9 cellular contexts compared by ENCODE assay signal in the genomic region with DNA sequence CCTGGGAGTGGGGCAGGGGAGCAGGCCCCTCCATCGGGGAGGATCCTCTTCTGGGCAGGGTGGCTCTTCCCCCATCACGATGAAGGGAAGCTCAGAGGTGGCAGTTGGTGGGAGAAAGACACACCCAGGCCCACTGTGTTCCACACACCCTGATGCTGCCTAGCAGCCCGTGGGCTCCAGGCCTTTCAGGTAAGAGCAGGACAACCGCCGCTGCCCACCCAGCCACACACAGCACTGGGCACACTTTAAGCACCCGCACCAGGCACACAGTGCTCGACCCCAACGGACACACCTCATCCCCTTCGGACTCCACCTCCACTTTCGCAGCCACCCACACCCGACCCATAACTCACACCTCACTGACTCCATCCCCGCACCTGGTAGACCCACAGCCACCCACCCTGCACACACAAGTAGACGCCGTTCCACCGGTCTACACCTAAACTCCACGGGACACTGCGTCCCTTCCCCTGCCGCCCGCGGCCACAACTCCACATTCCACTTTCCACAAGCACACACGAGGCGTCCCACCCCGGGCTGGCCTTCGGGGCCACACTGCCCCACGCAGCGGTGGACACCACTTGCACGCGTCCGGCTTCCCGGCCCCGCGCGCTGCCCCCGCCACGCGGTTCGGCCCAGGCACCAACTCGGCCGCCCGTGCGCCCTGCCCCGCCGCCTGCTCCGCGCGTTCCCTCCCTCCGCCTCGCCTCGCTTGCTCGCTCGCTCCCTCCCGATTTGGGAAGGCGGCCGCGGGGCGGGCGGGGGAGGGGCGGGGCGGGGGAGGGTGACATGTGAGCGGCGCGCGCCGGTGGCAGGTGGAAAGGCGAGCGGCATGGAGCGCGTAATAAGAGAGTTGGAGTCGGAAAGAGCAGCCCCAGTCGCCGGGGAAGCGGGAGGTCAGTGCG. TPM values are rescaled to one million over a fixed set of nuclear protein-coding genes. Genes with fewer than 3 reads are reported as not detected.
DNase-seq lines count a peak whose midpoint lies in the region; ATAC-seq, FAIRE-seq and TF ChIP-seq lines count a peak whose summit lies in the region.
"Had no signal": no experiment of that assay in that cellular context is flagged by ENCODE, and none has a peak within 500 bp of the region (broad histone marks: within the 10 kb centered on the region; RNA-seq: fewer than 3 reads in every experiment).

A gene (plus strand): TSS at position 787 of the 905 bp plus-strand sequence. CDS start 307 bp downstream, outside the sequence.

- H3K4me3 ChIP-seq in heart left ventricle (peak within 1 kb of the TSS; percentile 10 to 64 (median 53)), psoas muscle (peak within 1 kb of the TSS; percentile 74)

- H3K36me3 Mint-ChIP-seq in activated naive CD4-positive, alpha-beta T cell treated with anti-CD3 and anti-CD28 coated beads, Interleukin-2, amount 50 U/mL, for 72 hours: peaks cover 0 to 4% of the 10 kb centered on the region in 2 donors

- H3K9me3 ChIP-seq in heart left ventricle (no peaks in the 10 kb centered on the region), psoas muscle (no peaks in the 10 kb centered on the region)

- H3K9me3 Mint-ChIP-seq in activated naive CD4-positive, alpha-beta T cell treated with anti-CD3 and anti-CD28 coated beads, Interleukin-2, amount 50 U/mL, for 72 hours: no peaks in the 10 kb centered on the region

- peak; percentile 36 for DNase-seq in EL
- DNase-seq in NCI-H1105 treated with DMSO at 0.1 percent for 48 hours (lab: John Stamatoyannopoulos, UW): peak; percentile 22
- DNase-seq in activated naive CD4-positive, alpha-beta T cell treated with anti-CD3 and anti-CD28 coated beads, Interleukin-2, amount 50 U/mL, for 72 hours (ENCODE audit: low spot score in 2 of 2): no peak
- peak; percentile 60 to 80 (median 71) for DNase-seq in heart left ventricle
- peak; percentile 73 to 86 for DNase-seq in psoas muscle
- no peak for DNase-seq in D721Med (ENCODE audit: insufficient read length, low spot score)
- no peak for DNase-seq in KG1 (lab: John Stamatoyannopoulos, UW)

- WGBS in heart left ventricle, 4 donors: 3 to 8% (median 6%) methylated on average over 40 to 73 of the region's 73 CpGs
- WGBS in psoas muscle, 3 donors: 6 to 16% (median 7%) methylated on average over 39 to 72 of the region's 73 CpGs

- peaks cover 0 to 19% (median 0%) of the 10 kb centered on the region in 9 donors for H3K27me3 ChIP-seq in heart left ventricle
- no peaks in the 10 kb centered on the region for H3K27me3 ChIP-seq in psoas muscle (ENCODE audit: insufficient read depth in 3 of 3, low read length in 2 of 3)

- H3K27ac Mint-ChIP-seq in activated naive CD4-positive, alpha-beta T cell treated with anti-CD3 and anti-CD28 coated beads, Interleukin-2, amount 50 U/mL, for 72 hours: no peak within 1 kb of the TSS

- peaks cover 0 to 38% (median 13%) of the 10 kb centered on the region in 12 donors for H3K4me1 ChIP-seq in heart left ventricle
- peaks cover 12% of the 10 kb centered on the region for H3K4me1 ChIP-seq in psoas muscle

- no peaks in the 10 kb centered on the region for H3K36me3 ChIP-seq in heart left ventricle
- H3K36me3 ChIP-seq in psoas muscle (ENCODE audit: insufficient read depth in 1 of 2, low read depth in 1 of 2): no peaks in the 10 kb centered on the region

- no peak for TF ChIP-seq POLR2A in heart left ventricle (IDR thresholded peaks at IDR 0.05)

- intact Hi-C loops in heart left ventricle (cut with DNase I): loop anchor here in 1 of 10 donors (5.0 kb wide), 1 partner anchor 64 kb away; no protein-coding TSS in a partner anchor
- intact Hi-C loops in psoas muscle (cut with DNase I): no loop called here

- FAIRE-seq in D721Med (lab: Jason Lieb, UNC): no peak

- H3K27ac ChIP-seq in heart left ventricle (peak within 1 kb of the TSS in 9 of 12 donors; percentile 4 to 88 (median 55)), psoas muscle (peak within 1 kb of the TSS; percentile 76)

- TF ChIP-seq CTCF in heart left ventricle (IDR thresholded peaks at IDR 0.05): no peak
- TF ChIP-seq CTCF in psoas muscle (IDR thresholded peaks at IDR 0.05): no peak
- no peak for TF ChIP-seq CTCF in D721Med (IDR thresholded peaks at IDR 0.05; ENCODE audit: insufficient read depth, missing control alignments)

- ATAC-seq in activated naive CD4-positive, alpha-beta T cell treated with anti-CD3 and anti-CD28 coated beads, Interleukin-2, amount 50 U/mL, for 72 hours: peak; percentile 44 to 45
- ATAC-seq in heart left ventricle: peak in 3 of 4 donors; percentile 66 to 73 (median 67)
- ATAC-seq in psoas muscle: peak; percentile 76 to 85 (median 79)
- no peak for ATAC-seq in GM21619 (IDR thresholded peaks at IDR 0.05; ENCODE audit: unreplicated experiment)

RNA-seq across cellular contexts. Expression of the gene that starts here (rescaled TPM):
- total RNA-seq in activated naive CD4-positive, alpha-beta T cell treated with anti-CD3 and anti-CD28 coated beads, Interleukin-2, amount 50 U/mL, for 72 hours: 1 to 10 TPM in 1 of 2 donors, under 1 TPM in 1; 0.73 to 1.5 TPM
- total RNA-seq in heart left ventricle (1 to 10 TPM; 1.3 to 4.4 (median 2.2) TPM), psoas muscle (1 to 10 TPM; 4.6 to 9.1 (median 6.3) TPM)
- polyA plus RNA-seq in heart left ventricle (1 to 10 TPM; 1.3 to 1.8 TPM), psoas muscle (1 to 10 TPM; 1.9 to 2.7 (median 2.1) TPM)
- total RNA-seq: RPMI7951 had no signal

Comparison
In these comparisons a context has a peak if more than half of its experiments do, and no peak if none do; other contexts are left out.
1. DNase-seq: peak in EL (single experiment), NCI-H1105 treated with DMSO at 0.1 percent for 48 hours (single experiment), heart left ventricle (5 of 5) and psoas muscle (2 of 2); none in activated naive CD4-positive, alpha-beta T cell treated with anti-CD3 and anti-CD28 coated beads, Interleukin-2, amount 50 U/mL, for 72 hours (0 of 2), D721Med (single experiment) and KG1 (single experiment).